In genomic region chrX:41502004-41502403, GRCh38 we compare ENCODE assay signal across 3 cellular contexts.
TF ChIP-seq lines count a peak whose summit lies in the region.

No MANE protein-coding gene starts in this region.

TF ChIP-seq in A549, 52 proteins besides CTCF, POLR2A, EP300 and RAD21:
- TF ChIP-seq, protein P1, sequence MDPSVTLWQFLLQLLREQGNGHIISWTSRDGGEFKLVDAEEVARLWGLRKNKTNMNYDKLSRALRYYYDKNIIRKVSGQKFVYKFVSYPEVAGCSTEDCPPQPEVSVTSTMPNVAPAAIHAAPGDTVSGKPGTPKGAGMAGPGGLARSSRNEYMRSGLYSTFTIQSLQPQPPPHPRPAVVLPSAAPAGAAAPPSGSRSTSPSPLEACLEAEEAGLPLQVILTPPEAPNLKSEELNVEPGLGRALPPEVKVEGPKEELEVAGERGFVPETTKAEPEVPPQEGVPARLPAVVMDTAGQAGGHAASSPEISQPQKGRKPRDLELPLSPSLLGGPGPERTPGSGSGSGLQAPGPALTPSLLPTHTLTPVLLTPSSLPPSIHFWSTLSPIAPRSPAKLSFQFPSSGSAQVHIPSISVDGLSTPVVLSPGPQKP (IDR thresholded peaks at IDR 0.05; ENCODE audit: low read depth, low read length) = no peak
- TF ChIP-seq HOXA7 (CRISPR knock-in tag; IDR thresholded peaks at IDR 0.05) (no peak), HMGXB4 (CRISPR knock-in tag; IDR thresholded peaks at IDR 0.05; ENCODE audit: borderline replicate concordance) (no peak), NFE2L2 (conservative IDR thresholded peaks at IDR 0.05; ENCODE audit: low read length) (no peak), MAFK (IDR thresholded peaks at IDR 0.05; ENCODE audit: partially characterized antibody) (no peak), EHMT2 (IDR thresholded peaks at IDR 0.05; ENCODE audit: low read depth) (no peak), FOSB (CRISPR knock-in tag; IDR thresholded peaks at IDR 0.05) (no peak), HES2 (IDR thresholded peaks at IDR 0.05) (no peak), ZNF302 (CRISPR knock-in tag; IDR thresholded peaks at IDR 0.05) (no peak), RFX5 (IDR thresholded peaks at IDR 0.05) (no peak), MYC (IDR thresholded peaks at IDR 0.05; ENCODE audit: borderline replicate concordance, low read length) (no peak), NPAS2 (CRISPR knock-in tag; IDR thresholded peaks at IDR 0.05; ENCODE audit: borderline replicate concordance) (no peak)
- TF ChIP-seq, protein P2, sequence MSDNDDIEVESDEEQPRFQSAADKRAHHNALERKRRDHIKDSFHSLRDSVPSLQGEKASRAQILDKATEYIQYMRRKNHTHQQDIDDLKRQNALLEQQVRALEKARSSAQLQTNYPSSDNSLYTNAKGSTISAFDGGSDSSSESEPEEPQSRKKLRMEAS (IDR thresholded peaks at IDR 0.05) = no peak
- TF ChIP-seq, protein P3, sequence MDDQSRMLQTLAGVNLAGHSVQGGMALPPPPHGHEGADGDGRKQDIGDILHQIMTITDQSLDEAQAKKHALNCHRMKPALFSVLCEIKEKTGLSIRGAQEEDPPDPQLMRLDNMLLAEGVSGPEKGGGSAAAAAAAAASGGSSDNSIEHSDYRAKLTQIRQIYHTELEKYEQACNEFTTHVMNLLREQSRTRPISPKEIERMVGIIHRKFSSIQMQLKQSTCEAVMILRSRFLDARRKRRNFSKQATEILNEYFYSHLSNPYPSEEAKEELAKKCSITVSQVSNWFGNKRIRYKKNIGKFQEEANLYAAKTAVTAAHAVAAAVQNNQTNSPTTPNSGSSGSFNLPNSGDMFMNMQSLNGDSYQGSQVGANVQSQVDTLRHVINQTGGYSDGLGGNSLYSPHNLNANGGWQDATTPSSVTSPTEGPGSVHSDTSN (IDR thresholded peaks at IDR 0.05) = no peak

TF ChIP-seq in GM12891, 5 proteins besides CTCF, POLR2A, EP300 and RAD21:
- TF ChIP-seq SPI1 (IDR thresholded peaks at IDR 0.05; ENCODE audit: low read depth, low read length) = no peak
- TF ChIP-seq POLR2AphosphoS5 (IDR thresholded peaks at IDR 0.05; ENCODE audit: low read depth, low read length) = no peak
- no peak for TF ChIP-seq POU2F2 (IDR thresholded peaks at IDR 0.05; ENCODE audit: low read depth, low read length)
- no peak for TF ChIP-seq PAX5 (IDR thresholded peaks at IDR 0.05; ENCODE audit: insufficient read depth, low read length, severe bottlenecking)
- no peak for TF ChIP-seq TAF1 (IDR thresholded peaks at IDR 0.05; ENCODE audit: low read depth, low read length)

TF ChIP-seq in H1, 55 proteins besides CTCF, POLR2A, EP300 and RAD21:
- TF ChIP-seq KDM5A (IDR thresholded peaks at IDR 0.05; ENCODE audit: low read length) (no peak), JUND (IDR thresholded peaks at IDR 0.05; ENCODE audit: low read length) (no peak), RNF2 (IDR thresholded peaks at IDR 0.05; ENCODE audit: borderline replicate concordance, low read depth, low read length, missing control alignments, poor library complexity, severe bottlenecking) (no peak), TCF12 (IDR thresholded peaks at IDR 0.05; ENCODE audit: low read depth, low read length) (no peak), SIRT6 (IDR thresholded peaks at IDR 0.05; ENCODE audit: low read length) (no peak), CEBPB (IDR thresholded peaks at IDR 0.05; ENCODE audit: low read depth, low read length) (no peak), SUZ12 (IDR thresholded peaks at IDR 0.05; ENCODE audit: low read length) (no peak), TAF1 (IDR thresholded peaks at IDR 0.05; ENCODE audit: low read depth, low read length) (no peak), GABPA (IDR thresholded peaks at IDR 0.05; ENCODE audit: borderline replicate concordance, insufficient read depth, low read length) (no peak), TEAD4 (IDR thresholded peaks at IDR 0.05; ENCODE audit: low read depth, low read length) (no peak), BRCA1 (IDR thresholded peaks at IDR 0.05; ENCODE audit: low read depth, low read length) (no peak), BACH1 (IDR thresholded peaks at IDR 0.05; ENCODE audit: low read length) (no peak), HDAC6 (IDR thresholded peaks at IDR 0.05; ENCODE audit: low read depth, low read length) (no peak), SRF (IDR thresholded peaks at IDR 0.05; ENCODE audit: low read depth, low read length) (no peak), KDM4A (IDR thresholded peaks at IDR 0.05; ENCODE audit: low read depth, low read length, severe bottlenecking) (no peak), SP4 (IDR thresholded peaks at IDR 0.05; ENCODE audit: low read length) (no peak), TAF7 (optimal IDR thresholded peaks at IDR 0.05; ENCODE audit: borderline replicate concordance, low read depth, low read length) (no peak), CHD7 (IDR thresholded peaks at IDR 0.05; ENCODE audit: insufficient replicate concordance, low read length) (no peak), RXRA (IDR thresholded peaks at IDR 0.05; ENCODE audit: insufficient read depth, low read depth, low read length) (no peak)
